Comparison of ENCODE assay signal across 15 cellular contexts in the genomic region with DNA sequence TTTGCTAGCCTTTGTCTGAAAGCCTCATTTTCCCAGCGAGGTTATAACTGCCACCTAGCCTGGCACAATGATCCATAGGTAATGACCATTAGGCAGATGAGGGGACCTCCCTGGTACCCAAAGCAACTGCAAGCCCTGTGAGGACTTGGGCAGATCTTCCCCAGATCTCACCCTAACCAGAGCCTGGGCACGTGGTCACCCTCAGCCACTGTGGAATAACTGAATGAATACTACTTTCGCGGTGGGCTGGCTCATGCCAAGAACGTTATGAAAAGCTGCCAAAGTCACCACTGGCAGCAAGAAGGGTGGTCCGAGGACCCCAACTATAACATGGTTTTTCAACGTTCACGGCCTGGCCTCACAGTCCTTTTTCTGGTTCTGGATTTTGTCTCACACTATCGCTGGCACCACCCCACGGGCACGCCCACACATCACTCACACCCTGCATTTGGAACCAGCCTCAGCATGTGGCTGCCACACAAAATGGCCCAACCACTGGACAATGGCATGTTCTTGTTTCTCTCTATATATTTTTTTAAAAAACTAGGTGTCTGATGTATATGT. TPM values are rescaled to one million over a fixed set of nuclear protein-coding genes. Genes with fewer than 3 reads are reported as not detected.
DNase-seq lines count a peak whose midpoint lies in the region; ATAC-seq, FAIRE-seq and TF ChIP-seq lines count a peak whose summit lies in the region.
"Had no signal": no experiment of that assay in that cellular context is flagged by ENCODE, and none has a peak within 500 bp of the region (broad histone marks: within the 10 kb centered on the region; RNA-seq: fewer than 3 reads in every experiment).

No MANE protein-coding gene starts in this region.

- H2BK120ac ChIP-seq in H1 (replicated peaks; ENCODE audit: low read depth, low read length) (no peak overlapping the region), neuronal stem cell (ENCODE audit: low read depth, low read length) (no peak overlapping the region)

- H3K18ac ChIP-seq in H1 (ENCODE audit: extremely low read depth, low read length) (no peak overlapping the region), neuronal stem cell (ENCODE audit: low read length) (no peak overlapping the region)

- H2AFZ ChIP-seq in H1 (ENCODE audit: low read length) (no peak overlapping the region), neuronal stem cell (ENCODE audit: low read length) (no peak overlapping the region)
- H2AFZ ChIP-seq: GM23338 had no signal

- intact Hi-C loops in heart right ventricle (cut with DNase I), result loop anchor here in 2 of 10 donors (10.0 kb wide), 1 partner anchor 89 kb away; no protein-coding TSS in a partner anchor
- intact Hi-C loops in Right ventricle myocardium inferior (cut with DNase I), result no loop called here
- intact Hi-C loops in esophagus squamous epithelium (cut with DNase I), result no loop called here

- no peak for TF ChIP-seq EP300 in H1 (IDR thresholded peaks at IDR 0.05; ENCODE audit: borderline replicate concordance in 1 of 2, low read depth in 2 of 2, low read length in 2 of 2)
- no peak for TF ChIP-seq EP300 in tibial nerve (IDR thresholded peaks at IDR 0.05)

- TF ChIP-seq CTCF in heart right ventricle (IDR thresholded peaks at IDR 0.05) (no peak), H1 (IDR thresholded peaks at IDR 0.05; ENCODE audit: control extremely low read depth in 1 of 3, insufficient read depth in 1 of 3, low read depth in 1 of 3, low read length in 3 of 3) (no peak), tibial nerve (IDR thresholded peaks at IDR 0.05) (no peak), esophagus squamous epithelium (IDR thresholded peaks at IDR 0.05) (no peak)

- H4K8ac ChIP-seq in H1 (ENCODE audit: extremely low read depth, insufficient read depth, low read length), result no peak overlapping the region
- no peak overlapping the region for H4K8ac ChIP-seq in neuronal stem cell (ENCODE audit: low read depth, low read length)

- POLR2A ChIA-PET in H1 (lab: Charles Lee; ENCODE audit: partially characterized antibody), result interaction anchor here (0.6 kb wide), 1 partner anchor 310 kb away, joined by 3 read pairs; no protein-coding TSS in a partner anchor

- no peaks in the 10 kb centered on the region for H3K79me2 ChIP-seq in H1 (ENCODE audit: control insufficient read depth in 1 of 2, insufficient read depth in 2 of 2, low read length in 2 of 2)

- H2BK5ac ChIP-seq in H1 (ENCODE audit: low read depth, low read length) (no peak overlapping the region), neuronal stem cell (ENCODE audit: low read length) (no peak overlapping the region)

- H3K23me2 ChIP-seq in H1 (ENCODE audit: low read depth, low read length), result peaks cover 25% of the 10 kb centered on the region

- H4K91ac ChIP-seq in H1 (replicated peaks; ENCODE audit: insufficient read length, low read length) (no peak overlapping the region), neuronal stem cell (ENCODE audit: low read depth, low read length, poor library complexity) (no peak overlapping the region)

- no peak overlapping the region for H3K4me3 ChIP-seq in heart right ventricle
- no peak overlapping the region for H3K4me3 ChIP-seq in H1 (ENCODE audit: extremely low read depth in 1 of 4, insufficient read depth in 2 of 4, low read depth in 3 of 4, low read length in 4 of 4)
- peak overlapping the region in 1 of 2 donors; percentile 44 for H3K4me3 ChIP-seq in neuronal stem cell (ENCODE audit: low read length in 2 of 2)
- no peak overlapping the region for H3K4me3 ChIP-seq in tibial nerve
- H3K4me3 ChIP-seq in esophagus squamous epithelium, result no peak overlapping the region
- H3K4me3 ChIP-seq: A549, GM23338 had no signal

- no peaks in the 10 kb centered on the region for H3K79me1 ChIP-seq in H1 (ENCODE audit: low read depth, low read length)
- no peaks in the 10 kb centered on the region for H3K79me1 ChIP-seq in neuronal stem cell (ENCODE audit: low read depth, low read length)

- no peak overlapping the region for H3K56ac ChIP-seq in H1 (replicated peaks; ENCODE audit: insufficient read length, low read depth, low read length)

- H3K23ac ChIP-seq in H1 (ENCODE audit: insufficient read length) (no peak overlapping the region), neuronal stem cell (ENCODE audit: low read depth, low read length, poor library complexity) (no peak overlapping the region)

- H4K20me1 ChIP-seq in H1 (replicated peaks in 1 of 2; ENCODE audit: control insufficient read depth in 1 of 2, insufficient read depth in 2 of 2, low read length in 2 of 2), result no peaks in the 10 kb centered on the region

- H3K27ac ChIP-seq in heart right ventricle, result peak overlapping the region in 7 of 10 donors; percentile 5 to 61 (median 25)
- H3K27ac ChIP-seq in H1 (ENCODE audit: low read depth, low read length), result no peak overlapping the region
- H3K27ac ChIP-seq in neuronal stem cell (replicated peaks; ENCODE audit: low read length), result no peak overlapping the region
- peak overlapping the region in 1 of 4 donors; percentile 3 for H3K27ac ChIP-seq in tibial nerve
- peak overlapping the region in 2 of 4 donors; percentile 33 to 52 for H3K27ac ChIP-seq in esophagus squamous epithelium
- H3K27ac ChIP-seq: A549 had no signal

- H3K4me2 ChIP-seq in H1 (ENCODE audit: insufficient read depth in 1 of 2, low read depth in 2 of 2, low read length in 2 of 2) (no peak overlapping the region), neuronal stem cell (ENCODE audit: insufficient read depth, low read length, poor library complexity, severe bottlenecking) (no peak overlapping the region)
- H3K4me2 ChIP-seq: A549, GM23338 had no signal

- no peak for ATAC-seq in heart right ventricle
- ATAC-seq in Right ventricle myocardium inferior, result no peak
- no peak for ATAC-seq in GM19395 (IDR thresholded peaks at IDR 0.05; ENCODE audit: unreplicated experiment)
- ATAC-seq: A549, GM23338 had no signal

- H3K4me1 ChIP-seq in heart right ventricle (peaks cover 3 to 60% (median 37%) of the 10 kb centered on the region in 9 donors), H1 (replicated peaks in 1 of 4; ENCODE audit: control insufficient read depth in 3 of 4, insufficient read depth in 4 of 4, low read length in 3 of 4) (peaks cover 2 to 15% (median 5%) of the 10 kb centered on the region in 4 experiments), neuronal stem cell (ENCODE audit: control insufficient read depth in 2 of 2, insufficient read depth in 1 of 2, low read depth in 1 of 2, low read length in 2 of 2) (peaks cover 5 to 9% of the 10 kb centered on the region in 2 donors), tibial nerve (peaks cover 0 to 60% (median 23%) of the 10 kb centered on the region in 4 donors), esophagus squamous epithelium (peaks cover 24 to 80% (median 29%) of the 10 kb centered on the region in 3 donors)

- no peak for TF ChIP-seq RAD21 in H1 (IDR thresholded peaks at IDR 0.05 in 1 of 2, conservative IDR thresholded peaks at IDR 0.05 in 1 of 2; ENCODE audit: low read depth in 2 of 2, low read length in 2 of 2)

- CTCF ChIA-PET in H1 (lab: Charles Lee; ENCODE audit: partially characterized antibody), result no interaction called here

- H3K4ac ChIP-seq in H1 (replicated peaks; ENCODE audit: insufficient read length, low read depth, low read length) (no peak overlapping the region), neuronal stem cell (ENCODE audit: low read length) (no peak overlapping the region)

- no peak overlapping the region for H3K14ac ChIP-seq in H1 (ENCODE audit: insufficient read length)
- H3K14ac ChIP-seq in neuronal stem cell (ENCODE audit: low read length), result no peak overlapping the region

- 0 out of 2 replicates have a peak overlapping the region, but pooled peaks have one; percentile 39 for H2BK12ac ChIP-seq in H1 (ENCODE audit: low read depth, low read length)
- H2BK12ac ChIP-seq in neuronal stem cell (ENCODE audit: low read length), result no peak overlapping the region

- H3K36me3 ChIP-seq in heart right ventricle (no peaks in the 10 kb centered on the region), H1 (ENCODE audit: control insufficient read depth in 2 of 4, insufficient read depth in 4 of 4, low read length in 3 of 4) (no peaks in the 10 kb centered on the region), neuronal stem cell (replicated peaks in 1 of 2; ENCODE audit: control insufficient read depth in 2 of 2, insufficient read depth in 2 of 2, low read length in 2 of 2) (no peaks in the 10 kb centered on the region), tibial nerve (no peaks in the 10 kb centered on the region), esophagus squamous epithelium (no peaks in the 10 kb centered on the region)

- 41 to 58% methylated on average over 11 of the region's 11 CpGs for whole genome bisulfite sequencing in heart right ventricle, 2 donors
- WGBS in H1 (ENCODE audit: extremely low coverage in 1 of 2, insufficient coverage in 1 of 2, insufficient read length in 1 of 2, insufficient replicate concordance in 2 of 2, low coverage in 1 of 2, low lambda C conversion rate in 2 of 2, missing lambda C conversion rate in 1 of 2), 2 experiments, result 78% methylated on average over 10 of the region's 11 CpGs; no CpG with 5 or more reads in 1 of the 2 experiments
- WGBS in neuronal stem cell (ENCODE audit: extremely low coverage in 2 of 2, insufficient read length in 2 of 2, insufficient replicate concordance in 1 of 2), 2 donors, result no CpG with 5 or more reads among the region's 11 CpGs
- 49 to 79% methylated on average over 11 of the region's 11 CpGs for WGBS in tibial nerve, 2 donors
- 57 to 64% methylated on average over 11 of the region's 11 CpGs for WGBS in esophagus squamous epithelium, 2 donors

- TF ChIP-seq POLR2A in H1 (IDR thresholded peaks at IDR 0.05; ENCODE audit: control extremely low read depth in 1 of 2, low read depth in 2 of 2, low read length in 2 of 2) (no peak), tibial nerve (IDR thresholded peaks at IDR 0.05) (no peak), esophagus squamous epithelium (IDR thresholded peaks at IDR 0.05) (no peak)

- H2AK5ac ChIP-seq in H1 (ENCODE audit: low read depth, low read length), result 0 out of 2 replicates have a peak overlapping the region, but pooled peaks have one; percentile 3
- peak overlapping the region; percentile 20 for H2AK5ac ChIP-seq in neuronal stem cell (ENCODE audit: low read depth, low read length)

- no peak overlapping the region for H3K9ac ChIP-seq in H1 (replicated peaks in 1 of 4; ENCODE audit: extremely low read depth in 1 of 4, low read depth in 3 of 4, low read length in 3 of 4)
- H3K9ac ChIP-seq in neuronal stem cell (ENCODE audit: low read depth, low read length, poor library complexity), result no peak overlapping the region

- H3K27me3 ChIP-seq in heart right ventricle (peaks cover 0 to 10% (median 8%) of the 10 kb centered on the region in 7 donors), H1 (replicated peaks in 1 of 4; ENCODE audit: control insufficient read depth in 3 of 4, extremely low read depth in 1 of 4, insufficient read depth in 3 of 4, low read length in 3 of 4) (peaks cover 6 to 23% (median 13%) of the 10 kb centered on the region in 4 experiments), neuronal stem cell (ENCODE audit: control insufficient read depth in 3 of 3, insufficient read depth in 3 of 3, low read depth in 1 of 3, low read length in 3 of 3) (peaks cover 0 to 55% (median 17%) of the 10 kb centered on the region in 3 experiments), tibial nerve (no peaks in the 10 kb centered on the region), esophagus squamous epithelium (no peaks in the 10 kb centered on the region)

- H3K9me3 ChIP-seq in heart right ventricle (no peaks in the 10 kb centered on the region), H1 (ENCODE audit: insufficient read depth in 2 of 2, low read depth in 1 of 2, low read length in 1 of 2) (no peaks in the 10 kb centered on the region), neuronal stem cell (replicated peaks in 1 of 2; ENCODE audit: control insufficient read depth in 2 of 2, insufficient read depth in 1 of 2, low read depth in 1 of 2, low read length in 2 of 2) (no peaks in the 10 kb centered on the region), tibial nerve (no peaks in the 10 kb centered on the region), esophagus squamous epithelium (no peaks in the 10 kb centered on the region)
- H3K9me3 ChIP-seq: A549 had no signal

- no peak overlapping the region for H4K5ac ChIP-seq in H1 (ENCODE audit: insufficient read length, low read depth, low read length)

- H2BK15ac ChIP-seq in H1 (ENCODE audit: low read length) (no peak overlapping the region), neuronal stem cell (ENCODE audit: low read length) (no peak overlapping the region)

- DNase-seq in heart right ventricle, result peak; percentile 57 to 58
- no peak for DNase-seq in Right ventricle myocardium inferior (ENCODE audit: missing footprints)
- DNase-seq in H1 (ENCODE audit: low read depth in 1 of 2, low spot score in 2 of 2), result no peak
- no peak for DNase-seq in neuronal stem cell (ENCODE audit: low spot score)
- peak; percentile 44 to 48 for DNase-seq in tibial nerve (ENCODE audit: low spot score in 2 of 2)
- DNase-seq in esophagus squamous epithelium (lab: John Stamatoyannopoulos, UW), result no peak
- DNase-seq in iPS-NIHi11 (ENCODE audit: low spot score), result no peak
- DNase-seq: Calu3, Karpas-422, NCI-H2029, NCI-H2171 treated with DMSO at 0.1 percent for 48 hours, NCI-H82 had no signal

- no peak for FAIRE-seq in H1 (lab: Jason Lieb, UNC)
- FAIRE-seq: A549 had no signal

- H2BK20ac ChIP-seq in H1 (ENCODE audit: low read length), result no peak overlapping the region

RNA-seq across cellular contexts. Expression of gene PRKAG2, which starts 3.4 kb away (rescaled TPM):
- total RNA-seq in heart right ventricle, result 100 to 1,000 TPM; 101 to 156 (median 121) TPM
- polyA plus RNA-seq in heart right ventricle, result 10 to 100 TPM; 52.4 to 68.0 TPM
- total RNA-seq in Right ventricle myocardium inferior, result 122 TPM
- total RNA-seq in H1 (2021; fragmentation: NEBNext Ultra II Directional; extraction: Animal tissue kit (Norgen Biotek cat#: 25700)), result 18.1 and 21.2 TPM in 2 replicates
- 5.4 and 7.5 TPM in 2 replicates for polyA plus RNA-seq in H1 (2011; rRNA removed)
- polyA plus RNA-seq in H1 (2011; cell fraction: cytosol; rRNA removed), result 10.7 TPM
- polyA plus RNA-seq in H1 (2011; cell fraction: nucleus; rRNA removed), result 4.9 TPM
- 10.7 to 13.6 TPM (median 12.0 TPM) in 4 replicates for polyA plus RNA-seq in H1 (2012, experiment 1 of 2)
- polyA plus RNA-seq in H1 (2012, experiment 2 of 2), result 5.8 TPM
- polyA plus RNA-seq in H1 (2013, experiment 1 of 2), result 14.0 TPM
- 13.6 TPM for polyA plus RNA-seq in H1 (2013, experiment 2 of 2)
- 5.3 and 7.7 TPM in 2 replicates for polyA minus RNA-seq in H1 (2011; rRNA and poly(A)+ RNA removed)
- 3.5 TPM for polyA minus RNA-seq in H1 (2011; cell fraction: cytosol; rRNA and poly(A)+ RNA removed)
- 6.3 TPM for polyA minus RNA-seq in H1 (2011; cell fraction: nucleus; rRNA and poly(A)+ RNA removed)
- 23.4 TPM for polyA plus RNA-seq in neuronal stem cell (2013, experiment 1 of 2)
- 21.8 TPM for polyA plus RNA-seq in neuronal stem cell (2013, experiment 2 of 2)
- total RNA-seq in tibial nerve, result 10 to 100 TPM; 24.5 to 82.6 (median 38.3) TPM
- total RNA-seq in esophagus squamous epithelium, result 10 to 100 TPM in 3 of 4 donors, 1 to 10 TPM in 1; 8.9 to 35.1 (median 13.6) TPM

Comparison
In these comparisons a context has a peak if more than half of its experiments do, and no peak if none do; other contexts are left out.
1. DNase-seq: peak in heart right ventricle (2 of 2) and tibial nerve (2 of 2); none in Right ventricle myocardium inferior (single experiment), H1 (0 of 2), neuronal stem cell (single experiment), esophagus squamous epithelium (single experiment) and iPS-NIHi11 (single experiment).
2. H3K27ac ChIP-seq: peak in heart right ventricle (7 of 10); none in H1 (single experiment) and neuronal stem cell (single experiment).